In genomic region chrX:106611682-106612402, GRCh38 we compare ENCODE assay signal across 8 cellular contexts. TPM values are rescaled to one million over a fixed set of nuclear protein-coding genes. Genes with fewer than 3 reads are reported as not detected.
A peak's percentile ranks its signal among the peaks of the same experiment; 100 is the strongest.
DNase-seq lines count a peak whose midpoint lies in the region; ATAC-seq lines count a peak whose summit lies in the region.

RADX (plus strand) TSS chrX:106611978; CDS start chrX:106612081, 103 bp downstream.

- H3K4me3 Mint-ChIP-seq in effector memory CD8-positive, alpha-beta T cell: peak within 1 kb of the TSS; percentile 92 to 96

- no peaks in the 10 kb centered on the region for H3K27me3 Mint-ChIP-seq in effector memory CD8-positive, alpha-beta T cell

- peaks cover 13 to 15% of the 10 kb centered on the region in 2 donors for H3K4me1 Mint-ChIP-seq in effector memory CD8-positive, alpha-beta T cell (ENCODE audit: low read depth in 2 of 2)

- no peak within 1 kb of the TSS for H3K14ac ChIP-seq in mesenchymal stem cell (ENCODE audit: low read length in 2 of 2)

- peaks cover 9% of the 10 kb centered on the region for H3K36me3 Mint-ChIP-seq in effector memory CD8-positive, alpha-beta T cell (ENCODE audit: insufficient read depth)

- H3K4me2 ChIP-seq in mesenchymal stem cell (ENCODE audit: low read length, poor library complexity, severe bottlenecking): peak within 1 kb of the TSS; percentile 69

- ATAC-seq in GM18858 (IDR thresholded peaks at IDR 0.05; ENCODE audit: unreplicated experiment) (peak; percentile 96), HG03045 (IDR thresholded peaks at IDR 0.05; ENCODE audit: unreplicated experiment) (peak; percentile 99)
- ATAC-seq in effector memory CD8-positive, alpha-beta T cell (replicated peaks): peak; percentile 86

- H2BK15ac ChIP-seq in mesenchymal stem cell (ENCODE audit: low read depth, poor library complexity, severe bottlenecking): no peak within 1 kb of the TSS

- peaks cover 0 to 26% of the 10 kb centered on the region in 2 experiments for H3K27me3 ChIP-seq in mesenchymal stem cell (ENCODE audit: control insufficient read depth in 1 of 2, insufficient read depth in 1 of 2, low read length in 2 of 2)

- H3K79me1 ChIP-seq in mesenchymal stem cell (replicated peaks; ENCODE audit: low read length, poor library complexity, severe bottlenecking): no peaks in the 10 kb centered on the region

- peak; percentile 0 for DNase-seq in A172 (ENCODE audit: low spot score)
- peak; percentile 83 for DNase-seq in NCI-H510A (lab: John Stamatoyannopoulos, UW)
- DNase-seq in activated CD8-positive, alpha-beta memory T cell treated with anti-CD3 and anti-CD28 coated beads for 1 hour (ENCODE audit: extremely low read depth in 1 of 2, low read depth in 1 of 2): peak; percentile 64 to 70
- peak; percentile 78 to 80 (median 80) for DNase-seq in effector memory CD8-positive, alpha-beta T cell
- DNase-seq in mesenchymal stem cell: peak; percentile 86
- DNase-seq in stimulated activated CD8-positive, alpha-beta memory T cell treated with anti-CD3 and anti-CD28 coated beads, Interleukin-12 subunit alpha, Interleukin-12 subunit beta, amount 100 ng/mL, for 1 hour (ENCODE audit: low read depth): peak; percentile 72

- no peak within 1 kb of the TSS for H3K23ac ChIP-seq in mesenchymal stem cell (ENCODE audit: low read length in 2 of 2)

- H3K9me3 ChIP-seq in mesenchymal stem cell (ENCODE audit: control insufficient read depth, low read length): no peaks in the 10 kb centered on the region

- H2AFZ ChIP-seq in mesenchymal stem cell (ENCODE audit: low read depth, low read length): peak within 1 kb of the TSS; percentile 93

- H3K9me3 Mint-ChIP-seq in effector memory CD8-positive, alpha-beta T cell: no peaks in the 10 kb centered on the region

- no peak within 1 kb of the TSS for H2AK5ac ChIP-seq in mesenchymal stem cell (ENCODE audit: low read length, severe bottlenecking)

- peaks cover 2% of the 10 kb centered on the region for H3K4me1 ChIP-seq in mesenchymal stem cell (ENCODE audit: control insufficient read depth, insufficient read depth, low read depth, low read length)

- no peak within 1 kb of the TSS for H3K4ac ChIP-seq in mesenchymal stem cell (ENCODE audit: low read depth in 1 of 2, low read length in 2 of 2)

- no peak within 1 kb of the TSS for H2BK5ac ChIP-seq in mesenchymal stem cell (ENCODE audit: low read depth, low read length, poor library complexity, severe bottlenecking)

- H2BK120ac ChIP-seq in mesenchymal stem cell (ENCODE audit: low read depth, low read length): no peak within 1 kb of the TSS

- peak within 1 kb of the TSS; percentile 62 to 79 for H3K4me3 ChIP-seq in mesenchymal stem cell (ENCODE audit: insufficient read depth in 1 of 2, low read depth in 1 of 2, low read length in 2 of 2)

- under 1% methylated on average over 38 of the region's 46 CpGs for WGBS in mesenchymal stem cell

- no peak within 1 kb of the TSS for H2BK12ac ChIP-seq in mesenchymal stem cell (ENCODE audit: low read length in 2 of 2)

- H4K8ac ChIP-seq in mesenchymal stem cell (ENCODE audit: low read length): no peak within 1 kb of the TSS

- H3K18ac ChIP-seq in mesenchymal stem cell (ENCODE audit: low read depth in 1 of 2, low read length in 2 of 2): peak within 1 kb of the TSS in 1 of 2 experiments; percentile 34

- no peak within 1 kb of the TSS for H4K91ac ChIP-seq in mesenchymal stem cell (ENCODE audit: low read length)

- no peaks in the 10 kb centered on the region for H3K36me3 ChIP-seq in mesenchymal stem cell (ENCODE audit: control insufficient read depth in 1 of 2, insufficient read depth in 2 of 2, low read depth in 1 of 2, low read length in 2 of 2)

- H3K27ac ChIP-seq in mesenchymal stem cell (ENCODE audit: low read length, poor library complexity, severe bottlenecking): no peak within 1 kb of the TSS

- H3K9ac ChIP-seq in mesenchymal stem cell (ENCODE audit: low read length): peak within 1 kb of the TSS; percentile 78

- H3K27ac Mint-ChIP-seq in effector memory CD8-positive, alpha-beta T cell: peak within 1 kb of the TSS; percentile 91 to 98

RNA-seq across cellular contexts. Expression of gene RADX, which starts in this region (rescaled TPM):
- not detected in 2 replicates for total RNA-seq in A172 (2014; rRNA removed; shearing (Covaris generic))
- 2.6 TPM for polyA plus RNA-seq in mesenchymal stem cell (2013, experiment 1 of 2)
- 2.5 TPM for polyA plus RNA-seq in mesenchymal stem cell (2013, experiment 2 of 2)

Comparison
In these comparisons a context has a peak if more than half of its experiments do, and no peak if none do; other contexts are left out.
1. Peak in DNase-seq in A172; RNA of the gene not detected or under 1 TPM.
2. DNase-seq: peak in every context shown above with its lines; median percentile 86 in mesenchymal stem cell; 83 in NCI-H510A; 80 in effector memory CD8-positive, alpha-beta T cell; 72 in stimulated activated CD8-positive, alpha-beta memory T cell treated with anti-CD3 and anti-CD28 coated beads, Interleukin-12 subunit alpha, Interleukin-12 subunit beta, amount 100 ng/mL, for 1 hour; 67 in activated CD8-positive, alpha-beta memory T cell treated with anti-CD3 and anti-CD28 coated beads for 1 hour; 0 in A172.